ENCODE assay signal across 25 cellular contexts in genomic region chr16:10016761-10017160, GRCh38.
"Had no signal": no experiment of that assay in that cellular context is flagged by ENCODE, and none has a peak within 500 bp of the region (broad histone marks: within the 10 kb centered on the region; RNA-seq: fewer than 3 reads in every experiment).

No MANE protein-coding gene starts in this region.

- H3K9me3 ChIP-seq: left lung, lower lobe of right lung, ovary, right atrium auricular region, right lobe of liver, stomach, thoracic aorta, tibial artery, uterus had no signal

- H3K4me3 ChIP-seq: left lung, lower lobe of right lung, ovary, right atrium auricular region, right lobe of liver, stomach, thoracic aorta, tibial artery, uterus had no signal

- H3K27ac Mint-ChIP-seq: mesothelial cell of epicardium; naive B cell; natural killer cell; progenitor cell of endocrine pancreas; stimulated activated naive B cell treated with anti-CD40 and anti-IgM and Interleukin-4, amounts not matched to agents 10 μg/mL and 1 μg/mL and 100 μg/mL, for 72 hours; type B pancreatic cell had no signal

- H3K36me3 ChIP-seq: left lung, lower lobe of right lung, ovary, right atrium auricular region, right lobe of liver, stomach, thoracic aorta, tibial artery, uterus had no signal

- H3K4me1 ChIP-seq: left lung, lower lobe of right lung, right atrium auricular region, right lobe of liver, stomach, tibial artery, uterus had no signal

- DNase-seq: hippocampal formation; kidney glomerular epithelial cell; left colon; left lung; lower lobe of right lung; mammary epithelial cell; mesendoderm; naive B cell; natural killer cell; ovary; right lobe of liver; stimulated activated CD4-positive, alpha-beta T cell treated with anti-CD3 and anti-CD28 coated beads, Interleukin-12 subunit alpha, Interleukin-12 subunit beta, amount 100 ng/mL, for 4 hours; stimulated activated CD4-positive, alpha-beta T cell treated with anti-CD3 and anti-CD28 coated beads, Interleukin-15, amount 100 ng/mL, for 24 hours; stimulated activated CD4-positive, alpha-beta T cell treated with anti-CD3 and anti-CD28 coated beads, Interleukin-2, amount 100 ng/mL, for 24 hours; stimulated activated CD4-positive, alpha-beta T cell treated with anti-CD3 and anti-CD28 coated beads, Interleukin-4, amount 100 ng/mL, for 1 hour; stimulated activated naive B cell treated with anti-CD40 and anti-IgM and Interleukin-4, amounts not matched to agents 10 μg/mL and 1 μg/mL and 100 μg/mL, for 72 hours; stimulated activated naive CD8-positive, alpha-beta T cell treated with anti-CD3 and anti-CD28 coated beads, Interleukin-15, Interleukin-2, amounts not matched to agents 100 U/mL and 50 U/mL, for 24 hours; stomach; tibial artery; uterus had no signal

- H3K9me3 Mint-ChIP-seq: mesothelial cell of epicardium; naive B cell; natural killer cell; stimulated activated naive B cell treated with anti-CD40 and anti-IgM and Interleukin-4, amounts not matched to agents 10 μg/mL and 1 μg/mL and 100 μg/mL, for 72 hours; type B pancreatic cell had no signal

- H3K27me3 ChIP-seq: ovary, right atrium auricular region, right lobe of liver, tibial artery, uterus had no signal

- H3K27ac ChIP-seq: left lung, lower lobe of right lung, ovary, right atrium auricular region, right lobe of liver, stomach, thoracic aorta, tibial artery, uterus had no signal

- H3K4me3 Mint-ChIP-seq: mesothelial cell of epicardium; naive B cell; natural killer cell; stimulated activated naive B cell treated with anti-CD40 and anti-IgM and Interleukin-4, amounts not matched to agents 10 μg/mL and 1 μg/mL and 100 μg/mL, for 72 hours; type B pancreatic cell had no signal

- H3K4me1 Mint-ChIP-seq: naive B cell; natural killer cell; stimulated activated naive B cell treated with anti-CD40 and anti-IgM and Interleukin-4, amounts not matched to agents 10 μg/mL and 1 μg/mL and 100 μg/mL, for 72 hours had no signal

- H3K36me3 Mint-ChIP-seq: mesothelial cell of epicardium; naive B cell; natural killer cell; stimulated activated naive B cell treated with anti-CD40 and anti-IgM and Interleukin-4, amounts not matched to agents 10 μg/mL and 1 μg/mL and 100 μg/mL, for 72 hours; type B pancreatic cell had no signal
